In genomic region chr13:110925023-110925608, GRCh38 we compare ENCODE assay signal across 1 cellular context.
TF ChIP-seq lines count a peak whose summit lies in the region.

No MANE protein-coding gene starts in this region.

TF ChIP-seq in K562, 482 proteins besides CTCF, POLR2A, EP300 and RAD21 (continued from another document):
- TF ChIP-seq TOE1 (IDR thresholded peaks at IDR 0.05; ENCODE audit: borderline replicate concordance): no peak
- no peak for TF ChIP-seq TOE1 (CRISPR knock-in tag; IDR thresholded peaks at IDR 0.05; ENCODE audit: borderline replicate concordance, low read depth)
- no peak for TF ChIP-seq ZEB2 (IDR thresholded peaks at IDR 0.05)
- peak; percentile 64; the same call in 1 of the 2 replicates for TF ChIP-seq DMBX1 (CRISPR knock-in tag; IDR thresholded peaks at IDR 0.05; ENCODE audit: borderline replicate concordance)
- no peak for TF ChIP-seq SP1 (CRISPR knock-in tag; IDR thresholded peaks at IDR 0.05)
- no peak for TF ChIP-seq ZNF57 (CRISPR knock-in tag; IDR thresholded peaks at IDR 0.05)
- TF ChIP-seq TEAD4 (IDR thresholded peaks at IDR 0.05; ENCODE audit: low read length): no peak
- no peak for TF ChIP-seq TEAD4 (CRISPR knock-in tag; IDR thresholded peaks at IDR 0.05; ENCODE audit: borderline replicate concordance)
- TF ChIP-seq ZNF175 (CRISPR knock-in tag; IDR thresholded peaks at IDR 0.05; ENCODE audit: low read depth): 0 out of 2 replicates have a peak, but pooled peaks have one; percentile 27
- no peak for TF ChIP-seq HDAC2 (IDR thresholded peaks at IDR 0.05)
- TF ChIP-seq RB1 (IDR thresholded peaks at IDR 0.05; ENCODE audit: low read depth): no peak
- TF ChIP-seq GTF3C2 (IDR thresholded peaks at IDR 0.05; ENCODE audit: borderline replicate concordance, extremely low read depth, insufficient read length): no peak
- TF ChIP-seq RBM34 (IDR thresholded peaks at IDR 0.05; ENCODE audit: borderline replicate concordance, insufficient read depth, low read length): no peak
- TF ChIP-seq HDAC1 (IDR thresholded peaks at IDR 0.05): no peak
- TF ChIP-seq NFE2 (IDR thresholded peaks at IDR 0.05; ENCODE audit: low read depth): no peak
- no peak for TF ChIP-seq HDAC6 (IDR thresholded peaks at IDR 0.05; ENCODE audit: low read depth, low read length)
- no peak for TF ChIP-seq ZNF41 (CRISPR knock-in tag; conservative IDR thresholded peaks at IDR 0.05)
- TF ChIP-seq ZNF445 (CRISPR knock-in tag; IDR thresholded peaks at IDR 0.05; ENCODE audit: low read depth): no peak
- no peak for TF ChIP-seq USF1 (CRISPR knock-in tag; IDR thresholded peaks at IDR 0.05)
- TF ChIP-seq RBM14 (IDR thresholded peaks at IDR 0.05; ENCODE audit: borderline replicate concordance, insufficient read depth, low read depth, low read length): no peak
- TF ChIP-seq CBX2 (IDR thresholded peaks at IDR 0.05; ENCODE audit: insufficient read depth, low read length, poor library complexity, severe bottlenecking): no peak
- no peak for TF ChIP-seq TARDBP (IDR thresholded peaks at IDR 0.05)
- no peak for TF ChIP-seq ZNF12 (CRISPR knock-in tag; IDR thresholded peaks at IDR 0.05)
- TF ChIP-seq BRCA1 (IDR thresholded peaks at IDR 0.05): no peak
- TF ChIP-seq BRCA1 (CRISPR knock-in tag; IDR thresholded peaks at IDR 0.05): no peak
- peak; percentile 84 for TF ChIP-seq RFX1 (IDR thresholded peaks at IDR 0.05)
- TF ChIP-seq SMAD3 (CRISPR knock-in tag; conservative IDR thresholded peaks at IDR 0.05): no peak
- no peak for TF ChIP-seq LARP7 (IDR thresholded peaks at IDR 0.05)
- 0 out of 2 replicates have a peak, but pooled peaks have one; percentile 39 for TF ChIP-seq CREB3 (tag; conservative IDR thresholded peaks at IDR 0.05; ENCODE audit: low read depth)
- no peak for TF ChIP-seq MLX (CRISPR knock-in tag; conservative IDR thresholded peaks at IDR 0.05)
- no peak for TF ChIP-seq EZH2 (IDR thresholded peaks at IDR 0.05; ENCODE audit: borderline replicate concordance, low read depth, low read length)
- no peak for TF ChIP-seq ZBTB26 (CRISPR knock-in tag; IDR thresholded peaks at IDR 0.05)
- TF ChIP-seq PHF20 (IDR thresholded peaks at IDR 0.05; ENCODE audit: partially characterized antibody): no peak
- no peak for TF ChIP-seq MECOM (CRISPR knock-in tag; IDR thresholded peaks at IDR 0.05)
- no peak for TF ChIP-seq PYGO2 (tag; IDR thresholded peaks at IDR 0.05)
- TF ChIP-seq ASH1L (IDR thresholded peaks at IDR 0.05; ENCODE audit: borderline replicate concordance, low read depth, partially characterized antibody): no peak
- TF ChIP-seq SMARCE1 (IDR thresholded peaks at IDR 0.05): no peak
- TF ChIP-seq ZNF717 (CRISPR knock-in tag; IDR thresholded peaks at IDR 0.05): no peak
- TF ChIP-seq TFAP4 (CRISPR knock-in tag; IDR thresholded peaks at IDR 0.05; ENCODE audit: borderline replicate concordance): no peak
- 0 out of 4 replicates have a peak, but pooled peaks of 1 of the 2 experiments have one; percentile 24 for TF ChIP-seq SRF (CRISPR knock-in tag; IDR thresholded peaks at IDR 0.05)
- no peak for TF ChIP-seq XRCC3 (IDR thresholded peaks at IDR 0.05)
- no peak for TF ChIP-seq MAFF (IDR thresholded peaks at IDR 0.05; ENCODE audit: low read length)
- no peak for TF ChIP-seq CREB5 (CRISPR knock-in tag; IDR thresholded peaks at IDR 0.05)
- no peak for TF ChIP-seq CBFB (CRISPR knock-in tag; IDR thresholded peaks at IDR 0.05)
- TF ChIP-seq IRF1 (CRISPR knock-in tag; IDR thresholded peaks at IDR 0.05; ENCODE audit: borderline replicate concordance): no peak
- no peak for TF ChIP-seq ZFX (CRISPR knock-in tag; IDR thresholded peaks at IDR 0.05)
- TF ChIP-seq HDAC8 (tag; IDR thresholded peaks at IDR 0.05): no peak
